21 cellular contexts compared by ENCODE assay signal in genomic region chr9:137387891-137388560, GRCh38. TPM values are rescaled to one million over a fixed set of nuclear protein-coding genes. Genes with fewer than 3 reads are reported as not detected.
A peak's percentile ranks its signal among the peaks of the same experiment; 100 is the strongest.
DNase-seq lines count a peak whose midpoint lies in the region; ATAC-seq and TF ChIP-seq lines count a peak whose summit lies in the region.
"Had no signal": no experiment of that assay in that cellular context is flagged by ENCODE, and none has a peak within 500 bp of the region (broad histone marks: within the 10 kb centered on the region; RNA-seq: fewer than 3 reads in every experiment).

No MANE protein-coding gene starts in this region.

- no peak for DNase-seq in activated T-cell treated with anti-CD3 and anti-CD28 coated beads, Interleukin-2, amount 50 U/mL, for 4 hours
- no peak for DNase-seq in activated T-cell treated with anti-CD3 and anti-CD28 coated beads, Interleukin-2, amount 50 U/mL, for 1 hour
- DNase-seq in T-cell (no peak), NOMO-1 treated with DMSO at 0.1 percent for 48 hours (lab: John Stamatoyannopoulos, UW; ENCODE audit: unreplicated experiment) (no peak), dedifferentiated amniotic fluid mesenchymal stem cell (ENCODE audit: extremely low spot score) (no peak)
- DNase-seq: aorta, DMS79 treated with DMSO at 0.1 percent for 48 hours, head of caudate nucleus, NCI-H1092 treated with DMSO at 0.1 percent for 48 hours, NCI-H2107, NCI-H526, SK-N-SH had no signal

- H3K4me1 Mint-ChIP-seq in activated T-cell treated with anti-CD3 and anti-CD28 coated beads, Interleukin-2, amount 50 U/mL, for 4 hours (ENCODE audit: low read depth): peaks cover 14% of the 10 kb centered on the region
- peaks cover 14 to 23% (median 16%) of the 10 kb centered on the region in 3 donors for H3K4me1 Mint-ChIP-seq in T-cell

- H3K9me3 Mint-ChIP-seq in activated T-cell treated with anti-CD3 and anti-CD28 coated beads, Interleukin-2, amount 50 U/mL, for 4 hours: no peaks in the 10 kb centered on the region
- H3K9me3 Mint-ChIP-seq in T-cell: no peaks in the 10 kb centered on the region
- H3K9me3 Mint-ChIP-seq: activated T-helper 2 cell treated with anti-CD3 and anti-CD28 coated beads, Interferon-gamma antibody, Interleukin-2, Interleukin-4, amounts not matched to agents 10 μg/mL and 5 μg/mL and 100 μg/mL, durations not matched to agents 14 hours and 24 hours and 36 hours; CD8-positive, alpha-beta memory T cell; stimulated activated naive CD8-positive, alpha-beta T cell treated with anti-CD3 and anti-CD28 coated beads, Interleukin-15, Interleukin-2, amounts not matched to agents 100 ng/mL and 50 ng/mL, for 24 hours had no signal

- WGBS in gastroesophageal sphincter (ENCODE audit: low coverage in 1 of 2), 2 donors: 100% methylated on average over 1 of the region's 26 CpGs; no CpG with 5 or more reads in 1 of the 2 donors

- no peaks in the 10 kb centered on the region for H3K9me3 ChIP-seq in gastroesophageal sphincter
- H3K9me3 ChIP-seq: SK-N-SH had no signal

- TF ChIP-seq POLR2A in gastroesophageal sphincter (IDR thresholded peaks at IDR 0.05): no peak

- TF ChIP-seq EP300 in gastroesophageal sphincter (IDR thresholded peaks at IDR 0.05): no peak

- H3K27me3 Mint-ChIP-seq in activated T-cell treated with anti-CD3 and anti-CD28 coated beads, Interleukin-2, amount 50 U/mL, for 4 hours (ENCODE audit: low read depth): no peaks in the 10 kb centered on the region
- no peaks in the 10 kb centered on the region for H3K27me3 Mint-ChIP-seq in T-cell
- H3K27me3 Mint-ChIP-seq: CD8-positive, alpha-beta memory T cell; stimulated activated naive CD8-positive, alpha-beta T cell treated with anti-CD3 and anti-CD28 coated beads, Interleukin-15, Interleukin-2, amounts not matched to agents 100 ng/mL and 50 ng/mL, for 24 hours had no signal

- POLR2A ChIA-PET in T-cell (lab: Charles Lee): no interaction called here

- peak overlapping the region in 3 of 4 donors; percentile 22 to 50 (median 48) for H3K27ac ChIP-seq in gastroesophageal sphincter
- H3K27ac ChIP-seq in skin epidermis: peak overlapping the region in 20 of 21 experiments; percentile 25 to 91 (median 72)

- CTCF ChIA-PET in T-cell (lab: Charles Lee): no interaction called here

- H3K4me1 ChIP-seq in gastroesophageal sphincter: peaks cover 0 to 13% (median 0%) of the 10 kb centered on the region in 3 donors

- peak in 1 of 2 donors; percentile 4 for ATAC-seq in activated T-cell treated with anti-CD3 and anti-CD28 coated beads, Interleukin-2, amount 50 U/mL, for 4 hours
- ATAC-seq in T-cell (replicated peaks in 1 of 4) (peak in 2 of 4 experiments; percentile 13 to 20), gastroesophageal sphincter (no peak), GM21423 (IDR thresholded peaks at IDR 0.05; ENCODE audit: unreplicated experiment) (no peak)

- H3K36me3 ChIP-seq in gastroesophageal sphincter: peaks cover 0 to 50% of the 10 kb centered on the region in 2 donors

- TF ChIP-seq CTCF in gastroesophageal sphincter (IDR thresholded peaks at IDR 0.05): no peak

- H3K4me3 Mint-ChIP-seq in activated T-cell treated with anti-CD3 and anti-CD28 coated beads, Interleukin-2, amount 50 U/mL, for 4 hours: peak overlapping the region; percentile 53
- peak overlapping the region in 1 of 3 donors; percentile 70 for H3K4me3 Mint-ChIP-seq in T-cell
- H3K4me3 Mint-ChIP-seq: stimulated activated naive CD8-positive, alpha-beta T cell treated with anti-CD3 and anti-CD28 coated beads, Interleukin-15, Interleukin-2, amounts not matched to agents 100 ng/mL and 50 ng/mL, for 24 hours had no signal

- no peaks in the 10 kb centered on the region for H3K36me3 Mint-ChIP-seq in activated T-cell treated with anti-CD3 and anti-CD28 coated beads, Interleukin-2, amount 50 U/mL, for 4 hours (ENCODE audit: insufficient read depth)
- H3K36me3 Mint-ChIP-seq in T-cell: peaks cover 8% of the 10 kb centered on the region

- no peaks in the 10 kb centered on the region for H3K27me3 ChIP-seq in gastroesophageal sphincter

- peak overlapping the region; percentile 96 for H3K27ac Mint-ChIP-seq in T-cell
- H3K27ac Mint-ChIP-seq: activated T-helper 2 cell treated with anti-CD3 and anti-CD28 coated beads, Interferon-gamma antibody, Interleukin-2, Interleukin-4, amounts not matched to agents 10 μg/mL and 5 μg/mL and 100 μg/mL, durations not matched to agents 14 hours and 24 hours and 36 hours had no signal

- H3K4me3 ChIP-seq in gastroesophageal sphincter: no peak overlapping the region
- no peak overlapping the region for H3K4me3 ChIP-seq in skin epidermis

RNA-seq across cellular contexts. Expression of gene EXD3, which starts 34.9 kb away (rescaled TPM):
- total RNA-seq in activated T-cell treated with anti-CD3 and anti-CD28 coated beads, Interleukin-2, amount 50 U/mL, for 4 hours: 1 to 10 TPM; 1.7 to 2.8 (median 2.5) TPM
- total RNA-seq in T-cell: 10 to 100 TPM; 18.5 to 43.8 (median 38.0) TPM
- total RNA-seq in gastroesophageal sphincter: 10 to 100 TPM in 2 of 4 donors, 1 to 10 TPM in 2; 3.7 to 29.7 (median 10.9) TPM

RNA-seq across cellular contexts. Expression of gene NOXA1, which starts 35.2 kb away (rescaled TPM):
- total RNA-seq in activated T-cell treated with anti-CD3 and anti-CD28 coated beads, Interleukin-2, amount 50 U/mL, for 4 hours: under 1 TPM; 0.34 to 0.82 (median 0.46) TPM
- total RNA-seq in T-cell (10 to 100 TPM in 2 of 5 donors, 1 to 10 TPM in 3; 6.4 to 11.7 (median 8.1) TPM), gastroesophageal sphincter (1 to 10 TPM; 1.1 to 4.2 (median 3.0) TPM)
- total RNA-seq: OCI-LY7 had no signal

RNA-seq across cellular contexts. Expression of gene ENTPD8, which starts 53.1 kb away (rescaled TPM):
- not detected for total RNA-seq in activated T-cell treated with anti-CD3 and anti-CD28 coated beads, Interleukin-2, amount 50 U/mL, for 4 hours
- not detected for total RNA-seq in T-cell
- under 1 TPM in 1 of 4 donors, not detected in 3; 0.57 TPM for total RNA-seq in gastroesophageal sphincter
- total RNA-seq: activated T-helper 2 cell treated with anti-CD3 and anti-CD28 coated beads, Interferon-gamma antibody, Interleukin-2, Interleukin-4, amounts not matched to agents 10 μg/mL and 5 μg/mL and 100 μg/mL, durations not matched to agents 14 hours and 24 hours and 36 hours; aorta; CD8-positive, alpha-beta memory T cell; epithelial cell of proximal tubule; mesenteric fat pad; OCI-LY7 had no signal
